In genomic region chr7:89661876-89662275, GRCh38 we compare ENCODE assay signal across 16 cellular contexts.
DNase-seq lines count a peak whose midpoint lies in the region; ATAC-seq, FAIRE-seq and TF ChIP-seq lines count a peak whose summit lies in the region.
"Had no signal": no experiment of that assay in that cellular context is flagged by ENCODE, and none has a peak within 500 bp of the region (broad histone marks: within the 10 kb centered on the region; RNA-seq: fewer than 3 reads in every experiment).

No MANE protein-coding gene starts in this region.

- no peaks in the 10 kb centered on the region for H3K4me1 Mint-ChIP-seq in osteocyte (ENCODE audit: unreplicated experiment)
- H3K4me1 Mint-ChIP-seq in activated naive CD4-positive, alpha-beta T cell treated with anti-CD3 and anti-CD28 coated beads, Interleukin-2, amount 10 ng/mL, durations not matched to agents 7 days and 5 days, result no peaks in the 10 kb centered on the region
- H3K4me1 Mint-ChIP-seq: B cell, H9 had no signal

- H3K4me3 Mint-ChIP-seq in osteocyte (ENCODE audit: unreplicated experiment), result no peak overlapping the region
- H3K4me3 Mint-ChIP-seq in activated naive CD4-positive, alpha-beta T cell treated with anti-CD3 and anti-CD28 coated beads, Interleukin-2, amount 10 ng/mL, durations not matched to agents 7 days and 5 days, result no peak overlapping the region
- H3K4me3 Mint-ChIP-seq: B cell; CD4-positive, alpha-beta T cell; H9 had no signal

- peak; percentile 32 for DNase-seq in Caki2 (ENCODE audit: low read depth)
- DNase-seq in NCI-H748 treated with DMSO at 0.1 percent for 48 hours (lab: John Stamatoyannopoulos, UW), result peak; percentile 34
- DNase-seq in K562 (ENCODE audit: extremely low read depth in 1 of 4, low spot score in 3 of 4), result no peak
- DNase-seq in osteocyte (ENCODE audit: extremely low spot score, unreplicated experiment), result no peak
- DNase-seq in activated naive CD4-positive, alpha-beta T cell treated with anti-CD3 and anti-CD28 coated beads, Interleukin-2, amount 10 ng/mL, durations not matched to agents 7 days and 5 days, result no peak
- DNase-seq in NCI-H69 (lab: John Stamatoyannopoulos, UW), result no peak
- DNase-seq: C1 segment of cervical spinal cord; CD4-positive, alpha-beta T cell; DND-41; GDM1; GOT3; H9 had no signal

- CTCF ChIA-PET in K562 (lab: Yijun Ruan, JAX; ENCODE audit: low intra/inter-chr PET ratio), result no interaction called here
- CTCF ChIA-PET in activated naive CD4-positive, alpha-beta T cell treated with anti-CD3 and anti-CD28 coated beads, Interleukin-2, amount 10 ng/mL, durations not matched to agents 7 days and 5 days (lab: Charles Lee), result no interaction called here

- H3K27me3 ChIP-seq in K562 (ENCODE audit: control insufficient read depth in 2 of 2, insufficient read depth in 2 of 2, low read length in 2 of 2), result no peaks in the 10 kb centered on the region
- no peaks in the 10 kb centered on the region for H3K27me3 ChIP-seq in neural cell (ENCODE audit: insufficient read depth, low read depth, low read length)

- 6% methylated on average over 2 of the region's 2 CpGs for WGBS in K562 (ENCODE audit: insufficient coverage, low coverage, missing lambda C conversion rate)

- no peak overlapping the region for H3K9ac ChIP-seq in K562 (ENCODE audit: insufficient read depth in 1 of 2, low read depth in 2 of 2, low read length in 2 of 2)
- H3K9ac ChIP-seq in neural cell (ENCODE audit: low read length), result no peak overlapping the region

- H4K20me1 ChIP-seq in K562 (replicated peaks; ENCODE audit: control insufficient read depth, insufficient read depth, low read length), result no peaks in the 10 kb centered on the region
- H4K20me1 ChIP-seq in neural cell (ENCODE audit: insufficient read depth), result no peaks in the 10 kb centered on the region

- intact Hi-C loops in K562 (cut with micrococcal nuclease), result no loop called here

- no peaks in the 10 kb centered on the region for H3K36me3 Mint-ChIP-seq in osteocyte (ENCODE audit: unreplicated experiment)
- no peaks in the 10 kb centered on the region for H3K36me3 Mint-ChIP-seq in activated naive CD4-positive, alpha-beta T cell treated with anti-CD3 and anti-CD28 coated beads, Interleukin-2, amount 10 ng/mL, durations not matched to agents 7 days and 5 days

- H3F3A ChIP-seq in neural cell (ENCODE audit: insufficient read depth, low read length, poor library complexity, severe bottlenecking), result no peaks in the 10 kb centered on the region

- TF ChIP-seq RAD21 in K562 (CRISPR knock-in tag; conservative IDR thresholded peaks at IDR 0.05 in 1 of 2, IDR thresholded peaks at IDR 0.05 in 1 of 2) (no peak), neural cell (conservative IDR thresholded peaks at IDR 0.05) (no peak)

- TF ChIP-seq EP300 in K562 (IDR thresholded peaks at IDR 0.05; ENCODE audit: low read length), result no peak
- no peak for TF ChIP-seq EP300 in neural cell (conservative IDR thresholded peaks at IDR 0.05; ENCODE audit: poor library complexity, severe bottlenecking)

- no peaks in the 10 kb centered on the region for H3K27me3 Mint-ChIP-seq in osteocyte (ENCODE audit: unreplicated experiment)
- H3K27me3 Mint-ChIP-seq in activated naive CD4-positive, alpha-beta T cell treated with anti-CD3 and anti-CD28 coated beads, Interleukin-2, amount 10 ng/mL, durations not matched to agents 7 days and 5 days, result no peaks in the 10 kb centered on the region
- H3K27me3 Mint-ChIP-seq: B cell; CD4-positive, alpha-beta T cell had no signal

- ATAC-seq in K562, result no peak

- no peaks in the 10 kb centered on the region for H3K4me1 ChIP-seq in K562 (replicated peaks in 1 of 2; ENCODE audit: control insufficient read depth in 2 of 2, insufficient read depth in 2 of 2, low read length in 2 of 2)

- H3K4me3 ChIP-seq in K562 (no peak overlapping the region), neural cell (ENCODE audit: low read length) (no peak overlapping the region)

- TF ChIP-seq POLR2A in K562 (conservative IDR thresholded peaks at IDR 0.05), result no peak

- H3K9me3 ChIP-seq in K562 (replicated peaks; ENCODE audit: control insufficient read depth, insufficient read depth, low read depth, low read length) (peaks cover 3% of the 10 kb centered on the region; the same call in 1 of the 2 replicates), neural cell (ENCODE audit: low read length) (no peaks in the 10 kb centered on the region)

- no peak overlapping the region for H3K27ac ChIP-seq in K562 (ENCODE audit: extremely low read depth, low read depth, low read length)
- H3K27ac ChIP-seq in neural cell (ENCODE audit: low read length), result no peak overlapping the region

- no peak for FAIRE-seq in K562 (lab: Jason Lieb, UNC)
- FAIRE-seq: GM12892, GM19239 had no signal

- H3K9me2 ChIP-seq in neural cell (ENCODE audit: insufficient read depth, low read length), result no peaks in the 10 kb centered on the region

- H3K36me3 ChIP-seq in K562 (ENCODE audit: control insufficient read depth, insufficient read depth, low read length), result no peaks in the 10 kb centered on the region
- no peaks in the 10 kb centered on the region for H3K36me3 ChIP-seq in neural cell (ENCODE audit: insufficient read depth, low read length)

- H3K79me2 ChIP-seq in K562 (ENCODE audit: control insufficient read depth, insufficient read depth, low read length) (no peaks in the 10 kb centered on the region), neural cell (replicated peaks; ENCODE audit: insufficient read depth, low read length) (no peaks in the 10 kb centered on the region)

- TF ChIP-seq CTCF in K562 (IDR thresholded peaks at IDR 0.05 in 2 of 3, conservative IDR thresholded peaks at IDR 0.05 in 1 of 3; ENCODE audit: insufficient read depth in 2 of 3, low read depth in 1 of 3, low read length in 3 of 3) (no peak), neural cell (IDR thresholded peaks at IDR 0.05; ENCODE audit: poor library complexity, severe bottlenecking) (no peak), osteocyte (IDR thresholded peaks at IDR 0.05) (no peak)

- H3K27ac Mint-ChIP-seq in osteocyte (ENCODE audit: unreplicated experiment), result no peak overlapping the region
- H3K27ac Mint-ChIP-seq in activated naive CD4-positive, alpha-beta T cell treated with anti-CD3 and anti-CD28 coated beads, Interleukin-2, amount 10 ng/mL, durations not matched to agents 7 days and 5 days, result no peak overlapping the region
- H3K27ac Mint-ChIP-seq: B cell; CD4-positive, alpha-beta T cell; H9 had no signal

- no peaks in the 10 kb centered on the region for H3K9me1 ChIP-seq in K562 (ENCODE audit: control insufficient read depth, insufficient read depth, low read length)

- H2AFZ ChIP-seq in K562 (ENCODE audit: low read depth, low read length) (no peak overlapping the region), neural cell (ENCODE audit: low read depth, low read length) (no peak overlapping the region)

- no TSS peak for BruUV-seq in K562 (replicated peaks; lab: Mats Ljungman, UMichigan)

- in situ Hi-C loops in Caki2 (cut with HindIII; ENCODE audit: low pct_unique_long_range_greater_than_20kb, low sequenced_read_pairs) (no loop called here), K562 (cut with MboI) (no loop called here)

- POLR2A ChIA-PET in K562 (lab: Yijun Ruan, JAX), result no interaction called here

- peaks cover 9% of the 10 kb centered on the region for H3K9me3 Mint-ChIP-seq in osteocyte (ENCODE audit: unreplicated experiment)
- no peaks in the 10 kb centered on the region for H3K9me3 Mint-ChIP-seq in activated naive CD4-positive, alpha-beta T cell treated with anti-CD3 and anti-CD28 coated beads, Interleukin-2, amount 10 ng/mL, durations not matched to agents 7 days and 5 days
- H3K9me3 Mint-ChIP-seq: CD4-positive, alpha-beta T cell; H9 had no signal

- no peak overlapping the region for H3K4me2 ChIP-seq in K562 (ENCODE audit: insufficient read depth, low read length)
- H3K4me2 ChIP-seq in neural cell (ENCODE audit: low read length), result peak overlapping the region; percentile 20

TF ChIP-seq in K562, 482 proteins besides CTCF, POLR2A, EP300 and RAD21:
- TF ChIP-seq KLF6 (CRISPR knock-in tag; IDR thresholded peaks at IDR 0.05; ENCODE audit: borderline replicate concordance) (no peak), ZNF384 (IDR thresholded peaks at IDR 0.05; ENCODE audit: low read depth, low read length) (no peak), RFX1 (IDR thresholded peaks at IDR 0.05) (0 out of 2 replicates have a peak, but pooled peaks have one; percentile 15), RBBP5 (IDR thresholded peaks at IDR 0.05; ENCODE audit: borderline replicate concordance, insufficient read depth, low read length, poor library complexity, severe bottlenecking) (no peak), HOXB6 (CRISPR knock-in tag; IDR thresholded peaks at IDR 0.05; ENCODE audit: borderline replicate concordance) (no peak)

TF ChIP-seq in neural cell, 6 proteins besides CTCF, POLR2A, EP300 and RAD21:
- no peak for TF ChIP-seq SMC3 (conservative IDR thresholded peaks at IDR 0.05; ENCODE audit: poor library complexity)

Comparison
In these comparisons a context has a peak if more than half of its experiments do, and no peak if none do; other contexts are left out.
1. DNase-seq: peak in Caki2 (single experiment) and NCI-H748 treated with DMSO at 0.1 percent for 48 hours (single experiment); none in K562 (0 of 4), osteocyte (single experiment), activated naive CD4-positive, alpha-beta T cell treated with anti-CD3 and anti-CD28 coated beads, Interleukin-2, amount 10 ng/mL, durations not matched to agents 7 days and 5 days (single experiment) and NCI-H69 (single experiment).